ENCODE assay signal across 16 cellular contexts in genomic region chr5:135271533-135272310, GRCh38.
DNase-seq lines count a peak whose midpoint lies in the region; ATAC-seq and TF ChIP-seq lines count a peak whose summit lies in the region.
"Had no signal": no experiment of that assay in that cellular context is flagged by ENCODE, and none has a peak within 500 bp of the region (broad histone marks: within the 10 kb centered on the region; RNA-seq: fewer than 3 reads in every experiment).

No MANE protein-coding gene starts in this region.

- WGBS in mesenchymal stem cell, result 49% methylated on average over 14 of the region's 14 CpGs

- no peaks in the 10 kb centered on the region; the same call in 1 of the 2 replicates for H3K9me3 Mint-ChIP-seq in HFFc6
- no peaks in the 10 kb centered on the region for H3K9me3 Mint-ChIP-seq in CD14-positive monocyte
- H3K9me3 Mint-ChIP-seq: activated naive CD8-positive, alpha-beta T cell treated with anti-CD3 and anti-CD28 coated beads, Interleukin-2, amount 10 ng/mL, durations not matched to agents 7 days and 5 days; stimulated activated effector memory CD8-positive, alpha-beta T cell treated with anti-CD3 and anti-CD28 coated beads, Interleukin-12 subunit alpha, Interleukin-12 subunit beta, amount 100 ng/mL, for 72 hours had no signal

- H3K23ac ChIP-seq in mesenchymal stem cell (ENCODE audit: low read length in 2 of 2), result peak overlapping the region in 1 of 2 experiments; percentile 50

- H3K4ac ChIP-seq in mesenchymal stem cell (ENCODE audit: low read depth in 1 of 2, low read length in 2 of 2), result peak overlapping the region in 1 of 2 experiments; percentile 34

- peaks cover 1% of the 10 kb centered on the region for H3K36me3 Mint-ChIP-seq in HFFc6 (ENCODE audit: low read depth)
- no peaks in the 10 kb centered on the region for H3K36me3 Mint-ChIP-seq in CD14-positive monocyte
- H3K36me3 Mint-ChIP-seq: activated naive CD8-positive, alpha-beta T cell treated with anti-CD3 and anti-CD28 coated beads, Interleukin-2, amount 10 ng/mL, durations not matched to agents 7 days and 5 days had no signal

- H3K4me1 Mint-ChIP-seq in HFFc6 (ENCODE audit: low read depth), result peaks cover 89% of the 10 kb centered on the region
- peaks cover 5% of the 10 kb centered on the region for H3K4me1 Mint-ChIP-seq in CD14-positive monocyte
- H3K4me1 Mint-ChIP-seq: activated naive CD8-positive, alpha-beta T cell treated with anti-CD3 and anti-CD28 coated beads, Interleukin-2, amount 10 ng/mL, durations not matched to agents 7 days and 5 days; stimulated activated effector memory CD8-positive, alpha-beta T cell treated with anti-CD3 and anti-CD28 coated beads, Interleukin-12 subunit alpha, Interleukin-12 subunit beta, amount 100 ng/mL, for 72 hours had no signal

- peak overlapping the region; percentile 6 to 89 for H3K18ac ChIP-seq in mesenchymal stem cell (ENCODE audit: low read depth in 1 of 2, low read length in 2 of 2)

- H2BK5ac ChIP-seq in mesenchymal stem cell (ENCODE audit: low read depth, low read length, poor library complexity, severe bottlenecking), result no peak overlapping the region

- ATAC-seq in GM18861 (IDR thresholded peaks at IDR 0.05; ENCODE audit: unreplicated experiment), result no peak
- ATAC-seq in HG02571 (IDR thresholded peaks at IDR 0.05; ENCODE audit: unreplicated experiment), result no peak
- ATAC-seq: left cardiac atrium had no signal

- H2AFZ ChIP-seq in mesenchymal stem cell (ENCODE audit: low read depth, low read length), result no peak overlapping the region

- H3K27me3 ChIP-seq in adipocyte (replicated peaks; ENCODE audit: control insufficient read depth, insufficient read depth, low read length) (no peaks in the 10 kb centered on the region), mesenchymal stem cell (ENCODE audit: control insufficient read depth in 1 of 2, insufficient read depth in 1 of 2, low read length in 2 of 2) (no peaks in the 10 kb centered on the region)

- no peak overlapping the region for H3K9ac ChIP-seq in adipocyte (ENCODE audit: low read length)
- H3K9ac ChIP-seq in mesenchymal stem cell (ENCODE audit: low read length), result no peak overlapping the region

- no peaks in the 10 kb centered on the region for H3K79me1 ChIP-seq in mesenchymal stem cell (replicated peaks; ENCODE audit: low read length, poor library complexity, severe bottlenecking)

- H3K9me3 ChIP-seq in adipocyte (ENCODE audit: control insufficient read depth, low read length), result no peaks in the 10 kb centered on the region
- H3K9me3 ChIP-seq in mesenchymal stem cell (ENCODE audit: control insufficient read depth, low read length), result no peaks in the 10 kb centered on the region

- H2BK15ac ChIP-seq in mesenchymal stem cell (ENCODE audit: low read depth, poor library complexity, severe bottlenecking), result no peak overlapping the region

- no peak overlapping the region for H2AK5ac ChIP-seq in mesenchymal stem cell (ENCODE audit: low read length, severe bottlenecking)

- H4K8ac ChIP-seq in mesenchymal stem cell (ENCODE audit: low read length), result no peak overlapping the region

- H3K4me3 ChIP-seq in adipocyte (ENCODE audit: low read length) (no peak overlapping the region), mesenchymal stem cell (ENCODE audit: insufficient read depth in 1 of 2, low read depth in 1 of 2, low read length in 2 of 2) (no peak overlapping the region)
- H3K4me3 ChIP-seq: coronary artery had no signal

- H3K14ac ChIP-seq in mesenchymal stem cell (ENCODE audit: low read length in 2 of 2), result peak overlapping the region in 1 of 2 experiments; percentile 57

- H3K4me2 ChIP-seq in mesenchymal stem cell (ENCODE audit: low read length, poor library complexity, severe bottlenecking), result no peak overlapping the region

- H4K91ac ChIP-seq in mesenchymal stem cell (ENCODE audit: low read length), result no peak overlapping the region

- TF ChIP-seq CTCF in HFFc6 (IDR thresholded peaks at IDR 0.05) (no peak), CD14-positive monocyte (IDR thresholded peaks at IDR 0.05) (no peak)

- peaks cover 30% of the 10 kb centered on the region for H3K4me1 ChIP-seq in adipocyte (ENCODE audit: control insufficient read depth, insufficient read depth, low read length)
- H3K4me1 ChIP-seq in mesenchymal stem cell (ENCODE audit: control insufficient read depth, insufficient read depth, low read depth, low read length), result peaks cover 15% of the 10 kb centered on the region

- intact Hi-C loops in CD14-positive monocyte (cut with micrococcal nuclease), result no loop called here

- DNase-seq in A172 (ENCODE audit: low spot score), result peak; percentile 69
- peak; percentile 58 for DNase-seq in HFFc6
- DNase-seq in adipocyte (ENCODE audit: low read depth), result peak; percentile 83
- peak; percentile 74 for DNase-seq in mesenchymal stem cell
- DNase-seq in CD14-positive monocyte (ENCODE audit: low spot score), result no peak
- no peak for DNase-seq in midbrain (lab: John Stamatoyannopoulos, UW)
- DNase-seq: activated naive CD8-positive, alpha-beta T cell treated with anti-CD3 and anti-CD28 coated beads, Interleukin-2, amount 10 ng/mL, durations not matched to agents 7 days and 5 days; DND-41; foreskin melanocyte; KG1; left cardiac atrium; NCI-H187 treated with DMSO at 0.1 percent for 48 hours had no signal

- H2BK120ac ChIP-seq in mesenchymal stem cell (ENCODE audit: low read depth, low read length), result peak overlapping the region; percentile 80

- H3K27me3 Mint-ChIP-seq in HFFc6 (ENCODE audit: insufficient read depth) (peaks cover 2% of the 10 kb centered on the region; the same call in 1 of the 2 replicates), CD14-positive monocyte (ENCODE audit: low read depth in 3 of 3) (peaks cover 3 to 11% (median 5%) of the 10 kb centered on the region in 3 donors)

- H2BK12ac ChIP-seq in mesenchymal stem cell (ENCODE audit: low read length in 2 of 2), result peak overlapping the region in 1 of 2 experiments; percentile 83

- no peak overlapping the region for H3K4me3 Mint-ChIP-seq in HFFc6
- no peak overlapping the region for H3K4me3 Mint-ChIP-seq in CD14-positive monocyte
- H3K4me3 Mint-ChIP-seq: activated naive CD8-positive, alpha-beta T cell treated with anti-CD3 and anti-CD28 coated beads, Interleukin-2, amount 10 ng/mL, durations not matched to agents 7 days and 5 days; stimulated activated effector memory CD8-positive, alpha-beta T cell treated with anti-CD3 and anti-CD28 coated beads, Interleukin-12 subunit alpha, Interleukin-12 subunit beta, amount 100 ng/mL, for 72 hours had no signal

- H3K27ac Mint-ChIP-seq in HFFc6 (peak overlapping the region; percentile 99), CD14-positive monocyte (peak overlapping the region in 1 of 7 donors; percentile 2)
- H3K27ac Mint-ChIP-seq: activated naive CD8-positive, alpha-beta T cell treated with anti-CD3 and anti-CD28 coated beads, Interleukin-2, amount 10 ng/mL, durations not matched to agents 7 days and 5 days; stimulated activated effector memory CD8-positive, alpha-beta T cell treated with anti-CD3 and anti-CD28 coated beads, Interleukin-12 subunit alpha, Interleukin-12 subunit beta, amount 100 ng/mL, for 72 hours had no signal

- H3K36me3 ChIP-seq in adipocyte (ENCODE audit: control insufficient read depth, insufficient read depth, low read length, severe bottlenecking) (no peaks in the 10 kb centered on the region), mesenchymal stem cell (ENCODE audit: control insufficient read depth in 1 of 2, insufficient read depth in 2 of 2, low read depth in 1 of 2, low read length in 2 of 2) (no peaks in the 10 kb centered on the region)

- no peak overlapping the region for H3K27ac ChIP-seq in mesenchymal stem cell (ENCODE audit: low read length, poor library complexity, severe bottlenecking)
- H3K27ac ChIP-seq: coronary artery had no signal

Comparison
In these comparisons a context has a peak if more than half of its experiments do, and no peak if none do; other contexts are left out.
1. DNase-seq: peak in A172 (single experiment), HFFc6 (single experiment), adipocyte (single experiment) and mesenchymal stem cell (single experiment); none in CD14-positive monocyte (single experiment) and midbrain (single experiment).